Comparison of ENCODE assay signal across 16 cellular contexts in genomic region chrX:2665387-2666304, GRCh38. TPM values are rescaled to one million over a fixed set of nuclear protein-coding genes. Genes with fewer than 3 reads are reported as not detected.
DNase-seq lines count a peak whose midpoint lies in the region; ATAC-seq and FAIRE-seq lines count a peak whose summit lies in the region.
"Had no signal": no experiment of that assay in that cellular context is flagged by ENCODE, and none has a peak within 500 bp of the region (broad histone marks: within the 10 kb centered on the region; RNA-seq: fewer than 3 reads in every experiment).

No MANE protein-coding gene starts in this region.

- peaks cover 24 to 42% (median 36%) of the 10 kb centered on the region in 10 experiments for H3K4me1 ChIP-seq in BLaER1 treated with 17β-estradiol and CSF1 and Interleukin-3, amounts not matched to agents 10 nM and 100 nM
- peaks cover 0 to 5% of the 10 kb centered on the region in 2 donors for H3K4me1 ChIP-seq in small intestine (ENCODE audit: control insufficient read depth in 2 of 2, insufficient read depth in 1 of 2, low read depth in 1 of 2, low read length in 1 of 2)

- peaks cover 3% of the 10 kb centered on the region for H3K36me3 Mint-ChIP-seq in T-helper 17 cell (ENCODE audit: low read depth)
- H3K36me3 Mint-ChIP-seq in effector memory CD8-positive, alpha-beta T cell (ENCODE audit: insufficient read depth): peaks cover 3% of the 10 kb centered on the region

- peak overlapping the region in 2 of 11 experiments; percentile 6 to 53; a peak in 2 of 22 replicates for H3K27ac ChIP-seq in BLaER1 treated with 17β-estradiol and CSF1 and Interleukin-3, amounts not matched to agents 10 nM and 100 nM
- no peak overlapping the region for H3K27ac ChIP-seq in small intestine (ENCODE audit: low read depth in 1 of 2, low read length in 1 of 2)
- H3K27ac ChIP-seq: KMS-11 had no signal

- no peak overlapping the region for H3K4me3 Mint-ChIP-seq in T-helper 17 cell
- no peak overlapping the region for H3K4me3 Mint-ChIP-seq in effector memory CD8-positive, alpha-beta T cell

- no peak for DNase-seq in T-helper 17 cell
- DNase-seq in left colon: no peak
- DNase-seq in small intestine: peak; percentile 52
- no peak for DNase-seq in NCI-H748 (lab: John Stamatoyannopoulos, UW; ENCODE audit: unreplicated experiment)
- no peak for DNase-seq in effector memory CD8-positive, alpha-beta T cell
- no peak for DNase-seq in NK-92 treated with Interleukin-12 subunit alpha and Interleukin-12 subunit beta, amount 100 ng/mL, for 24 hours (lab: John Stamatoyannopoulos, UW)
- DNase-seq: EL, HFFc6, NCI-H1092, NCI-H226, NCI-H774, Right ventricle myocardium superior had no signal

- H3K4me2 ChIP-seq in BLaER1 treated with 17β-estradiol and CSF1 and Interleukin-3, amounts not matched to agents 10 nM and 100 nM: peak overlapping the region in 10 of 11 experiments; percentile 11 to 70 (median 51); a peak in 13 of 22 replicates
- H3K4me2 ChIP-seq: KMS-11 had no signal

- ATAC-seq in T-helper 17 cell (no peak), left colon (peak; percentile 36)
- no peak for ATAC-seq in effector memory CD8-positive, alpha-beta T cell (replicated peaks)
- ATAC-seq: Panc1 had no signal

- no peaks in the 10 kb centered on the region for H3K27me3 ChIP-seq in BLaER1 treated with 17β-estradiol and CSF1 and Interleukin-3, amounts not matched to agents 10 nM and 100 nM
- no peaks in the 10 kb centered on the region for H3K27me3 ChIP-seq in small intestine (ENCODE audit: control insufficient read depth in 2 of 2, insufficient read depth in 2 of 2, low read length in 2 of 2)

- WGBS in small intestine, 3 donors: 13 to 61% (median 42%) methylated on average over 7 of the region's 7 CpGs

- no peak overlapping the region for H3K9ac ChIP-seq in BLaER1 treated with 17β-estradiol and CSF1 and Interleukin-3, amounts not matched to agents 10 nM and 100 nM
- H3K9ac ChIP-seq: KMS-11 had no signal

- H3K27me3 Mint-ChIP-seq in T-helper 17 cell: no peaks in the 10 kb centered on the region
- no peaks in the 10 kb centered on the region for H3K27me3 Mint-ChIP-seq in effector memory CD8-positive, alpha-beta T cell

- no peaks in the 10 kb centered on the region for H3K9me3 ChIP-seq in BLaER1 treated with 17β-estradiol and CSF1 and Interleukin-3, amounts not matched to agents 10 nM and 100 nM (replicated peaks in 1 of 11)
- H3K9me3 ChIP-seq in T-helper 17 cell (ENCODE audit: control insufficient read depth, low read length, poor library complexity, severe bottlenecking) (no peaks in the 10 kb centered on the region), small intestine (ENCODE audit: control insufficient read depth, low read depth) (no peaks in the 10 kb centered on the region)

- no peaks in the 10 kb centered on the region for H3K9me3 Mint-ChIP-seq in effector memory CD8-positive, alpha-beta T cell
- H3K9me3 Mint-ChIP-seq: HFFc6 had no signal

- no peak overlapping the region for H3K4me3 ChIP-seq in BLaER1 treated with 17β-estradiol and CSF1 and Interleukin-3, amounts not matched to agents 10 nM and 100 nM
- H3K4me3 ChIP-seq in small intestine (ENCODE audit: low read depth in 1 of 2, low read length in 2 of 2): no peak overlapping the region

- H3K27ac Mint-ChIP-seq in T-helper 17 cell: peak overlapping the region; percentile 53
- H3K27ac Mint-ChIP-seq in effector memory CD8-positive, alpha-beta T cell: peak overlapping the region in 1 of 2 donors; percentile 65

- H3K36me3 ChIP-seq in BLaER1 treated with 17β-estradiol and CSF1 and Interleukin-3, amounts not matched to agents 10 nM and 100 nM: 0 out of 22 replicates have a peak, but pooled peaks cover 0 to 7% (median 0%) of the 10 kb centered on the region in 11 experiments
- H3K36me3 ChIP-seq in small intestine (ENCODE audit: control insufficient read depth in 2 of 2, insufficient read depth in 2 of 2, low read length in 2 of 2): no peaks in the 10 kb centered on the region

- peaks cover 4% of the 10 kb centered on the region for H3K4me1 Mint-ChIP-seq in T-helper 17 cell
- H3K4me1 Mint-ChIP-seq in effector memory CD8-positive, alpha-beta T cell (ENCODE audit: low read depth in 2 of 2): peaks cover 2 to 12% of the 10 kb centered on the region in 2 donors

- no peaks in the 10 kb centered on the region for H4K20me1 ChIP-seq in BLaER1 treated with 17β-estradiol and CSF1 and Interleukin-3, amounts not matched to agents 10 nM and 100 nM

- FAIRE-seq in small intestine (lab: Jason Lieb, UNC): no peak
- FAIRE-seq: H1 had no signal

- intact Hi-C loops in left colon (cut with DNase I, micrococcal nuclease): no loop called here

RNA-seq across cellular contexts. Expression of gene CD99, which starts 25.4 kb away (rescaled TPM):
- 100 to 1,000 TPM; 227 to 275 TPM for total RNA-seq in T-helper 17 cell
- 100 to 1,000 TPM; 164 to 191 TPM for total RNA-seq in left colon
- 100 to 1,000 TPM; 101 to 307 (median 174) TPM for polyA plus RNA-seq in small intestine
